ENCODE assay signal across 18 cellular contexts in the genomic region with DNA sequence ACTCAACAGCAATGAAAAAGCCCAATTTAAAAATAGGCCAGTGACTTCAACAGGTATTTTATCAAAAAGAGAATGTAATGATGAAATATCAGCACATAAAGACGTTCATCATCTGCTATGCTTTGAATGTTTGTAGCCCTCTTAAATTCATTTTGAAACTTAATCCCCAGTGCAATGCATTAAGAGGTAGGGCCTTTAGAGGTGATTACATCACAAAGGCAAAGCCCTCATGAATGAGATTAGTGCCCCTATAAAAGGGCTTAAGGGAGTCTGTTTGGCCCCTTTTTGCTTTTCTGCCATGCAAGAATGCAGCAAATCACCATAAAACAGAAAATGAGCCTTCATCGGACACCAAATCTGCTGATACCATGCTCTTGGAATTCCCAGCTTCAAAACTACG.
DNase-seq lines count a peak whose midpoint lies in the region; ATAC-seq and TF ChIP-seq lines count a peak whose summit lies in the region.
"Had no signal": no experiment of that assay in that cellular context is flagged by ENCODE, and none has a peak within 500 bp of the region (broad histone marks: within the 10 kb centered on the region; RNA-seq: fewer than 3 reads in every experiment).

No MANE protein-coding gene starts in this region.

- POLR2A ChIA-PET in WTC11 (lab: Charles Lee): no interaction called here
- POLR2A ChIA-PET in activated CD8-positive, alpha-beta T cell treated with anti-CD3 and anti-CD28 coated beads for 36 hours (lab: Charles Lee): no interaction called here

- DNase-seq in NCI-H524 (lab: John Stamatoyannopoulos, UW) (peak; percentile 18 to 70), NCI-H524 treated with DMSO at 0.1 percent for 48 hours (lab: John Stamatoyannopoulos, UW) (no peak), NCI-H82 (lab: John Stamatoyannopoulos, UW) (peak; percentile 84), WTC11 (ENCODE audit: low spot score) (no peak), sciatic nerve (ENCODE audit: low spot score) (no peak), body of pancreas (no peak)
- no peak for DNase-seq in activated CD8-positive, alpha-beta T cell treated with anti-CD3 and anti-CD28 coated beads for 36 hours
- DNase-seq: 8988T; C1 segment of cervical spinal cord; Calu3; CD4-positive, alpha-beta memory T cell; COR-L47; DMS53; DMS79 treated with DMSO at 0.1 percent for 48 hours; GF-D8; GOT3; HCEC 1CT had no signal

- no peak for TF ChIP-seq CTCF in WTC11 (IDR thresholded peaks at IDR 0.05)
- TF ChIP-seq CTCF in activated CD8-positive, alpha-beta T cell treated with anti-CD3 and anti-CD28 coated beads for 36 hours (IDR thresholded peaks at IDR 0.05): no peak
- no peak for TF ChIP-seq CTCF in body of pancreas (IDR thresholded peaks at IDR 0.05)

- H3K9me3 Mint-ChIP-seq in WTC11: peaks cover 33% of the 10 kb centered on the region
- H3K9me3 Mint-ChIP-seq in activated CD8-positive, alpha-beta T cell treated with anti-CD3 and anti-CD28 coated beads for 36 hours: peaks cover 17% of the 10 kb centered on the region

- intact Hi-C loops in activated CD8-positive, alpha-beta T cell treated with anti-CD3 and anti-CD28 coated beads for 36 hours (cut with micrococcal nuclease): no loop called here
- intact Hi-C loops in sciatic nerve (cut with DNase I): no loop called here
- intact Hi-C loops in body of pancreas (cut with DNase I): no loop called here

- peaks cover 10% of the 10 kb centered on the region for H3K4me1 Mint-ChIP-seq in WTC11
- no peaks in the 10 kb centered on the region for H3K4me1 Mint-ChIP-seq in activated CD8-positive, alpha-beta T cell treated with anti-CD3 and anti-CD28 coated beads for 36 hours (ENCODE audit: low read depth)
- H3K4me1 Mint-ChIP-seq: CD4-positive, alpha-beta memory T cell had no signal

- no peak overlapping the region for H3K4me3 ChIP-seq in body of pancreas
- H3K4me3 ChIP-seq: A549 had no signal

- H3K9me3 ChIP-seq in body of pancreas: no peaks in the 10 kb centered on the region
- H3K9me3 ChIP-seq: A549 had no signal

- no peaks in the 10 kb centered on the region for H3K27me3 ChIP-seq in body of pancreas

- H3K27ac ChIP-seq in body of pancreas: no peak overlapping the region
- H3K27ac ChIP-seq: A549 had no signal

- WGBS in body of pancreas, 2 donors: 54 to 72% methylated on average over 3 of the region's 3 CpGs

- CTCF ChIA-PET in WTC11 (lab: Charles Lee): no interaction called here
- CTCF ChIA-PET in activated CD8-positive, alpha-beta T cell treated with anti-CD3 and anti-CD28 coated beads for 36 hours (lab: Charles Lee): no interaction called here

- H3K4me3 Mint-ChIP-seq in WTC11: no peak overlapping the region
- H3K4me3 Mint-ChIP-seq in activated CD8-positive, alpha-beta T cell treated with anti-CD3 and anti-CD28 coated beads for 36 hours: no peak overlapping the region
- H3K4me3 Mint-ChIP-seq: CD4-positive, alpha-beta memory T cell had no signal

- H3K27ac Mint-ChIP-seq in WTC11: no peak overlapping the region
- H3K27ac Mint-ChIP-seq in activated CD8-positive, alpha-beta T cell treated with anti-CD3 and anti-CD28 coated beads for 36 hours: no peak overlapping the region
- H3K27ac Mint-ChIP-seq: CD4-positive, alpha-beta memory T cell had no signal

- peak; percentile 64; the same call in 1 of the 2 replicates for ATAC-seq in WTC11
- no peak for ATAC-seq in activated CD8-positive, alpha-beta T cell treated with anti-CD3 and anti-CD28 coated beads for 36 hours
- no peak for ATAC-seq in sciatic nerve
- ATAC-seq in body of pancreas: no peak
- ATAC-seq: A549 had no signal

- no peaks in the 10 kb centered on the region for H3K27me3 Mint-ChIP-seq in WTC11 (ENCODE audit: low read depth)
- H3K27me3 Mint-ChIP-seq in activated CD8-positive, alpha-beta T cell treated with anti-CD3 and anti-CD28 coated beads for 36 hours: no peaks in the 10 kb centered on the region
- H3K27me3 Mint-ChIP-seq: CD4-positive, alpha-beta memory T cell had no signal

- peaks cover 9% of the 10 kb centered on the region for H3K36me3 Mint-ChIP-seq in WTC11
- H3K36me3 Mint-ChIP-seq in activated CD8-positive, alpha-beta T cell treated with anti-CD3 and anti-CD28 coated beads for 36 hours (ENCODE audit: low read depth): no peaks in the 10 kb centered on the region
- H3K36me3 Mint-ChIP-seq: CD4-positive, alpha-beta memory T cell had no signal

- H3K36me3 ChIP-seq in body of pancreas (replicated peaks in 1 of 2; ENCODE audit: insufficient read depth in 1 of 2, low read depth in 2 of 2): no peaks in the 10 kb centered on the region

- H3K4me1 ChIP-seq in body of pancreas: no peaks in the 10 kb centered on the region
- H3K4me1 ChIP-seq: A549 had no signal

- TF ChIP-seq POLR2A in body of pancreas (IDR thresholded peaks at IDR 0.05): no peak

TF ChIP-seq in WTC11, 78 proteins besides CTCF, POLR2A, EP300 and RAD21:
- no peak for TF ChIP-seq ZNF671 (CRISPR knock-in tag; IDR thresholded peaks at IDR 0.05)
- no peak for TF ChIP-seq ZNF423 (CRISPR knock-in tag; IDR thresholded peaks at IDR 0.05)
- TF ChIP-seq TEAD1 (CRISPR knock-in tag; IDR thresholded peaks at IDR 0.05): no peak
- no peak for TF ChIP-seq HMGA2 (CRISPR knock-in tag; IDR thresholded peaks at IDR 0.05)
- TF ChIP-seq, protein P1, sequence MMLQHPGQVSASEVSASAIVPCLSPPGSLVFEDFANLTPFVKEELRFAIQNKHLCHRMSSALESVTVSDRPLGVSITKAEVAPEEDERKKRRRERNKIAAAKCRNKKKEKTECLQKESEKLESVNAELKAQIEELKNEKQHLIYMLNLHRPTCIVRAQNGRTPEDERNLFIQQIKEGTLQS (CRISPR knock-in tag; conservative IDR thresholded peaks at IDR 0.05): no peak
- TF ChIP-seq GABPB1 (CRISPR knock-in tag; IDR thresholded peaks at IDR 0.05): no peak
- no peak for TF ChIP-seq GTF2I (CRISPR knock-in tag; conservative IDR thresholded peaks at IDR 0.05)
- TF ChIP-seq, protein P2, sequence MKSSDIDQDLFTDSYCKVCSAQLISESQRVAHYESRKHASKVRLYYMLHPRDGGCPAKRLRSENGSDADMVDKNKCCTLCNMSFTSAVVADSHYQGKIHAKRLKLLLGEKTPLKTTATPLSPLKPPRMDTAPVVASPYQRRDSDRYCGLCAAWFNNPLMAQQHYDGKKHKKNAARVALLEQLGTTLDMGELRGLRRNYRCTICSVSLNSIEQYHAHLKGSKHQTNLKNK (CRISPR knock-in tag; IDR thresholded peaks at IDR 0.05): no peak
- TF ChIP-seq, protein P3, sequence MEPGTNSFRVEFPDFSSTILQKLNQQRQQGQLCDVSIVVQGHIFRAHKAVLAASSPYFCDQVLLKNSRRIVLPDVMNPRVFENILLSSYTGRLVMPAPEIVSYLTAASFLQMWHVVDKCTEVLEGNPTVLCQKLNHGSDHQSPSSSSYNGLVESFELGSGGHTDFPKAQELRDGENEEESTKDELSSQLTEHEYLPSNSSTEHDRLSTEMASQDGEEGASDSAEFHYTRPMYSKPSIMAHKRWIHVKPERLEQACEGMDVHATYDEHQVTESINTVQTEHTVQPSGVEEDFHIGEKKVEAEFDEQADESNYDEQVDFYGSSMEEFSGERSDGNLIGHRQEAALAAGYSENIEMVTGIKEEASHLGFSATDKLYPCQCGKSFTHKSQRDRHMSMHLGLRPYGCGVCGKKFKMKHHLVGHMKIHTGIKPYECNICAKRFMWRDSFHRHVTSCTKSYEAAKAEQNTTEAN (CRISPR knock-in tag; IDR thresholded peaks at IDR 0.05): no peak
- no peak for TF ChIP-seq FOXK1 (CRISPR knock-in tag; IDR thresholded peaks at IDR 0.05)

Comparison
In these comparisons a context has a peak if more than half of its experiments do, and no peak if none do; other contexts are left out.
1. DNase-seq: peak in NCI-H524 (2 of 2) and NCI-H82 (single experiment); none in NCI-H524 treated with DMSO at 0.1 percent for 48 hours (single experiment), WTC11 (single experiment), activated CD8-positive, alpha-beta T cell treated with anti-CD3 and anti-CD28 coated beads for 36 hours (single experiment), sciatic nerve (single experiment) and body of pancreas (0 of 4).